9 cellular contexts compared by ENCODE assay signal in the genomic region with DNA sequence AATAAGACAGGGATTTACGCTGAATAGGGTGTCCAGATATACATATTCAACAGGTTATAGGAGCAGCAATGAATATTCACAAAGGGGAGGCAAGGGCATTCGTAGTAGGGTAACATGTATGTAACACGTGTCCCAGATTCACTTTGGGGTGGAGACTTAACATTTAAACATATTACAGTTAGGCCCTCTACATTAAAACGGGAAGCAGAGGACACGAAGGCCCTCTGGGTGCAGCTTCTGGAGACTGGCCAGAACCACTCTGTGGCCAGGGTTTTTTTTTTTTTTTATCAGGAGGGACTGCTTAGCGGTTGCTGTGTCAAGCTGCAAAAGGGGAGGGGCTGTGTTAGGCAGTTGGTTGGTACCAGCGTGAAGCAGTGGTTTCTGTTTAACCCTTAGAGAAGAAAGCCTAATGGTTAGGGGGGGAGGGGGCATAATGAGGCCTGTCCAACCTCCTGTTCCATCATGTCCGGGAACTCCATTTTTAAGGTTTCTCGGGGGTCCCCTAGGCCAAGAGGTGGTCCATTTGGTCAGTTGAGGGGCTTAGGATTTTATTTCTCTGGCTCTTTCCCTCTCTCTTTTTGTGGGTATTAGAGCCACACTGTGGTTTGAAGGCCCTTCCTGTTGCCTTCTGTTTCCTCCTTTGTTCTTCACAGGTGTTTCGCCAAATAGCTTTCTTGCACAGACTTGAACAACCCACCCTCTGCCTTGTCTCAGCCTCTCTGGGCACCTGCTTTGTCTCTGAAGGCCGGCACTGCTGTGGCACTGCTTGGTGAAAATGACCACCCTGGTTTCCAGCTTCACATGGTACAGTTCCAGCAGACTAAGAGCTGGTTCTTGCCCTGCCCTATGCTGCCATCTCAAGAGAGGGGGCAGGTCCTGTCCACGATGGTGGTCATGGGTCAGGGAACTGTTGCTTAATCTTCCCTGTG. TPM values are rescaled to one million over a fixed set of nuclear protein-coding genes. Genes with fewer than 3 reads are reported as not detected.
DNase-seq lines count a peak whose midpoint lies in the region; ATAC-seq and TF ChIP-seq lines count a peak whose summit lies in the region.
"Had no signal": no experiment of that assay in that cellular context is flagged by ENCODE, and none has a peak within 500 bp of the region (broad histone marks: within the 10 kb centered on the region; RNA-seq: fewer than 3 reads in every experiment).

No MANE protein-coding gene starts in this region.

- peak overlapping the region; percentile 57 for H3K4me2 ChIP-seq in DND-41 (ENCODE audit: insufficient read depth, low read length)
- peak overlapping the region; percentile 20 for H3K4me2 ChIP-seq in OCI-LY3 (ENCODE audit: low read length)

- peak; percentile 68 for ATAC-seq in DND-41 (ENCODE audit: insufficient read depth, low read depth)
- ATAC-seq in HG03139 (IDR thresholded peaks at IDR 0.05; ENCODE audit: unreplicated experiment): peak; percentile 48
- peak; percentile 54 for ATAC-seq in effector memory CD8-positive, alpha-beta T cell (replicated peaks)

- DNase-seq in DND-41: peak; percentile 85
- peak; percentile 48 to 50 (median 49) for DNase-seq in effector memory CD8-positive, alpha-beta T cell
- peak; percentile 54 for DNase-seq in pons (ENCODE audit: low spot score)
- DNase-seq in dorsolateral prefrontal cortex: no peak
- DNase-seq in NCI-H1048 (lab: John Stamatoyannopoulos, UW): no peak

- H3K27ac ChIP-seq in DND-41 (ENCODE audit: low read length): peak overlapping the region; percentile 96
- H3K27ac ChIP-seq in OCI-LY3 (ENCODE audit: low read length): no peak overlapping the region
- H3K27ac ChIP-seq in dorsolateral prefrontal cortex: peak overlapping the region in 9 of 59 donors; percentile 3 to 41 (median 18)
- H3K27ac ChIP-seq: VCaP had no signal

- H3K4me3 Mint-ChIP-seq in effector memory CD8-positive, alpha-beta T cell: peak overlapping the region; percentile 70 to 84

- H3K36me3 ChIP-seq in DND-41 (ENCODE audit: insufficient read depth, low read length) (no peaks in the 10 kb centered on the region), OCI-LY3 (replicated peaks; ENCODE audit: low read depth, low read length) (no peaks in the 10 kb centered on the region)

- H3K27me3 Mint-ChIP-seq in effector memory CD8-positive, alpha-beta T cell: no peaks in the 10 kb centered on the region

- H3K9me3 ChIP-seq in DND-41 (ENCODE audit: insufficient read depth, low read length, severe bottlenecking) (no peaks in the 10 kb centered on the region), OCI-LY3 (ENCODE audit: insufficient read depth, low read length) (no peaks in the 10 kb centered on the region; the same call in 1 of the 2 replicates)

- H2AFZ ChIP-seq in DND-41 (ENCODE audit: low read depth, low read length): no peak overlapping the region
- no peak overlapping the region for H2AFZ ChIP-seq in OCI-LY3 (ENCODE audit: low read depth, low read length)

- H3K9ac ChIP-seq in DND-41 (ENCODE audit: low read depth, low read length): peak overlapping the region; percentile 42; the same call in 1 of the 2 replicates
- H3K9ac ChIP-seq in OCI-LY3 (ENCODE audit: low read length): no peak overlapping the region

- H3K27me3 ChIP-seq in DND-41 (ENCODE audit: insufficient read depth, low read length, poor library complexity): no peaks in the 10 kb centered on the region
- no peaks in the 10 kb centered on the region for H3K27me3 ChIP-seq in OCI-LY3 (ENCODE audit: low read depth, low read length)
- H3K27me3 ChIP-seq in dorsolateral prefrontal cortex: no peaks in the 10 kb centered on the region

- H3K4me3 ChIP-seq in DND-41 (ENCODE audit: low read depth in 1 of 2, low read length in 2 of 2) (peak overlapping the region in 1 of 2 experiments; percentile 39; a peak in 2 of 4 replicates), OCI-LY3 (ENCODE audit: low read length) (no peak overlapping the region), dorsolateral prefrontal cortex (no peak overlapping the region)

- H3K79me2 ChIP-seq in DND-41 (ENCODE audit: insufficient read depth, low read length) (no peaks in the 10 kb centered on the region), OCI-LY3 (ENCODE audit: low read length) (no peaks in the 10 kb centered on the region)

- H3K4me1 Mint-ChIP-seq in effector memory CD8-positive, alpha-beta T cell (ENCODE audit: low read depth in 2 of 2): peaks cover 62 to 63% of the 10 kb centered on the region in 2 donors

- H3K4me1 ChIP-seq in DND-41 (ENCODE audit: insufficient read depth, low read length) (peaks cover 54% of the 10 kb centered on the region), OCI-LY3 (ENCODE audit: low read length) (peaks cover 38% of the 10 kb centered on the region)

- TF ChIP-seq CTCF in DND-41 (IDR thresholded peaks at IDR 0.05; ENCODE audit: borderline replicate concordance, extremely low read depth, low read length, poor library complexity, severe bottlenecking) (no peak), OCI-LY3 (IDR thresholded peaks at IDR 0.05; ENCODE audit: low read depth, low read length) (no peak), dorsolateral prefrontal cortex (IDR thresholded peaks at IDR 0.05 in 54 of 56, conservative IDR thresholded peaks at IDR 0.05 in 2 of 56; ENCODE audit: low read depth in 1 of 56, partially characterized antibody in 56 of 56) (no peak)

- peak overlapping the region; percentile 81 to 90 for H3K27ac Mint-ChIP-seq in effector memory CD8-positive, alpha-beta T cell

- peaks cover 27% of the 10 kb centered on the region for H3K36me3 Mint-ChIP-seq in effector memory CD8-positive, alpha-beta T cell (ENCODE audit: insufficient read depth)

- H3K9me3 Mint-ChIP-seq in effector memory CD8-positive, alpha-beta T cell: peaks cover 0 to 6% of the 10 kb centered on the region in 2 donors

- peak; percentile 17 for TF ChIP-seq POLR2A in GM19099 (IDR thresholded peaks at IDR 0.05; ENCODE audit: extremely low read depth, insufficient read length, low read depth)

- intact Hi-C loops in dorsolateral prefrontal cortex (cut with DNase I): no loop called here

- H4K20me1 ChIP-seq in DND-41 (ENCODE audit: insufficient read depth, low read length) (no peaks in the 10 kb centered on the region), OCI-LY3 (ENCODE audit: insufficient read depth, low read length) (no peaks in the 10 kb centered on the region)

RNA-seq across cellular contexts. Expression of a gene that starts 26.4 kb away (rescaled TPM):
- total RNA-seq in dorsolateral prefrontal cortex: 1 to 10 TPM in 49 of 120 experiments, under 1 TPM in 55, not detected in 16; 0.25 to 4.6 (median 0.89) TPM

Comparison
In these comparisons a context has a peak if more than half of its experiments do, and no peak if none do; other contexts are left out.
1. DNase-seq: peak in DND-41 (single experiment), effector memory CD8-positive, alpha-beta T cell (3 of 3) and pons (single experiment); none in dorsolateral prefrontal cortex (0 of 10) and NCI-H1048 (single experiment).
2. Peak in every context shown above with its lines, with median percentiles within 50 percentile points of each other: ATAC-seq.